3 cellular contexts compared by ENCODE assay signal in genomic region chr7:152649220-152649619, GRCh38.
TF ChIP-seq lines count a peak whose summit lies in the region.

No MANE protein-coding gene starts in this region.

TF ChIP-seq in A549, 52 proteins besides CTCF, POLR2A, EP300 and RAD21:
- TF ChIP-seq EHMT2 (IDR thresholded peaks at IDR 0.05; ENCODE audit: low read depth) (no peak), CHD2 (IDR thresholded peaks at IDR 0.05; ENCODE audit: low read length, partially characterized antibody) (no peak), MAFK (IDR thresholded peaks at IDR 0.05; ENCODE audit: partially characterized antibody) (peak; percentile 81), ATOH8 (CRISPR knock-in tag; IDR thresholded peaks at IDR 0.05; ENCODE audit: low read depth) (no peak), ZSCAN20 (CRISPR knock-in tag; IDR thresholded peaks at IDR 0.05) (no peak), POLR2AphosphoS2 (conservative IDR thresholded peaks at IDR 0.05; ENCODE audit: low read length) (no peak), EHF (CRISPR knock-in tag; IDR thresholded peaks at IDR 0.05) (no peak)
TF ChIP-seq in A549: peak in this region for 1.

TF ChIP-seq in K562, 482 proteins besides CTCF, POLR2A, EP300 and RAD21:
- TF ChIP-seq HMGN3 (IDR thresholded peaks at IDR 0.05; ENCODE audit: borderline replicate concordance, extremely low read depth, insufficient read length, low read depth, low read length), result no peak
- peak; percentile 71 for TF ChIP-seq MAFF (IDR thresholded peaks at IDR 0.05; ENCODE audit: low read length)
- TF ChIP-seq RFX7 (CRISPR knock-in tag; IDR thresholded peaks at IDR 0.05), result no peak
- TF ChIP-seq ZNF253 (CRISPR knock-in tag; conservative IDR thresholded peaks at IDR 0.05), result no peak
- TF ChIP-seq MAFG (tag; conservative IDR thresholded peaks at IDR 0.05), result peak; percentile 51
- TF ChIP-seq, protein P1, sequence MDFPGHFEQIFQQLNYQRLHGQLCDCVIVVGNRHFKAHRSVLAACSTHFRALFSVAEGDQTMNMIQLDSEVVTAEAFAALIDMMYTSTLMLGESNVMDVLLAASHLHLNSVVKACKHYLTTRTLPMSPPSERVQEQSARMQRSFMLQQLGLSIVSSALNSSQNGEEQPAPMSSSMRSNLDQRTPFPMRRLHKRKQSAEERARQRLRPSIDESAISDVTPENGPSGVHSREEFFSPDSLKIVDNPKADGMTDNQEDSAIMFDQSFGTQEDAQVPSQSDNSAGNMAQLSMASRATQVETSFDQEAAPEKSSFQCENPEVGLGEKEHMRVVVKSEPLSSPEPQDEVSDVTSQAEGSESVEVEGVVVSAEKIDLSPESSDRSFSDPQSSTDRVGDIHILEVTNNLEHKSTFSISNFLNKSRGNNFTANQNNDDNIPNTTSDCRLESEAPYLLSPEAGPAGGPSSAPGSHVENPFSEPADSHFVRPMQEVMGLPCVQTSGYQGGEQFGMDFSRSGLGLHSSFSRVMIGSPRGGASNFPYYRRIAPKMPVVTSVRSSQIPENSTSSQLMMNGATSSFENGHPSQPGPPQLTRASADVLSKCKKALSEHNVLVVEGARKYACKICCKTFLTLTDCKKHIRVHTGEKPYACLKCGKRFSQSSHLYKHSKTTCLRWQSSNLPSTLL (IDR thresholded peaks at IDR 0.05), result no peak
- peak; percentile 57; the same call in 1 of the 2 replicates for TF ChIP-seq MAFK (IDR thresholded peaks at IDR 0.05; ENCODE audit: low read length)
- TF ChIP-seq ZNF316 (IDR thresholded peaks at IDR 0.05), result peak; percentile 89
- peak; percentile 73 for TF ChIP-seq C11orf30 (IDR thresholded peaks at IDR 0.05; ENCODE audit: low read depth)
TF ChIP-seq in K562: peak in this region for 5.

TF ChIP-seq in HEK293T, 16 proteins besides CTCF, POLR2A, EP300 and RAD21:
- no peak for TF ChIP-seq PKNOX1 (IDR thresholded peaks at IDR 0.05)
- TF ChIP-seq FOXK2 (IDR thresholded peaks at IDR 0.05), result no peak
- TF ChIP-seq LEF1 (IDR thresholded peaks at IDR 0.05; ENCODE audit: borderline replicate concordance), result no peak
- no peak for TF ChIP-seq L3MBTL2 (conservative IDR thresholded peaks at IDR 0.05)
- TF ChIP-seq TARDBP (IDR thresholded peaks at IDR 0.05), result no peak
- TF ChIP-seq SUZ12 (IDR thresholded peaks at IDR 0.05), result no peak
- no peak for TF ChIP-seq NFRKB (IDR thresholded peaks at IDR 0.05)
- TF ChIP-seq ELF4 (IDR thresholded peaks at IDR 0.05), result no peak
- TF ChIP-seq FOXA1 (IDR thresholded peaks at IDR 0.05), result no peak
- no peak for TF ChIP-seq SP1 (IDR thresholded peaks at IDR 0.05)
- TF ChIP-seq BHLHE40 (IDR thresholded peaks at IDR 0.05; ENCODE audit: borderline replicate concordance), result no peak
- TF ChIP-seq ZNF384 (IDR thresholded peaks at IDR 0.05), result no peak
- TF ChIP-seq ARNT (IDR thresholded peaks at IDR 0.05), result no peak
- TF ChIP-seq CTBP1 (IDR thresholded peaks at IDR 0.05; ENCODE audit: borderline replicate concordance), result no peak
- TF ChIP-seq FOXM1 (IDR thresholded peaks at IDR 0.05; ENCODE audit: borderline replicate concordance), result no peak
- TF ChIP-seq HDGF (IDR thresholded peaks at IDR 0.05; ENCODE audit: borderline replicate concordance), result no peak
TF ChIP-seq in HEK293T: peak in this region for 0.
